Comparison of ENCODE assay signal across 1 cellular context in genomic region chr6:43265564-43265963, GRCh38.
TF ChIP-seq lines count a peak whose summit lies in the region.

No MANE protein-coding gene starts in this region.

TF ChIP-seq in HepG2, 621 proteins besides CTCF, POLR2A, EP300 and RAD21 (continued from another document and continues in another):
- TF ChIP-seq ZNF609 (CRISPR knock-in tag; IDR thresholded peaks at IDR 0.05; ENCODE audit: borderline replicate concordance) (peak; percentile 48; the same call in 1 of the 2 replicates), ZSCAN12 (CRISPR knock-in tag; IDR thresholded peaks at IDR 0.05) (no peak), ZNF232 (CRISPR knock-in tag; IDR thresholded peaks at IDR 0.05; ENCODE audit: borderline replicate concordance) (no peak), TERF1 (CRISPR knock-in tag; IDR thresholded peaks at IDR 0.05) (no peak), CBFB (CRISPR knock-in tag; IDR thresholded peaks at IDR 0.05) (no peak), ZNF597 (CRISPR knock-in tag; IDR thresholded peaks at IDR 0.05) (no peak), ZNF430 (CRISPR knock-in tag; IDR thresholded peaks at IDR 0.05) (no peak), SMAD3 (CRISPR knock-in tag; IDR thresholded peaks at IDR 0.05) (peak; percentile 64; the same call in 1 of the 2 replicates), ZBTB34 (CRISPR knock-in tag; IDR thresholded peaks at IDR 0.05) (no peak), CAMTA2 (CRISPR knock-in tag; IDR thresholded peaks at IDR 0.05; ENCODE audit: borderline replicate concordance) (no peak), ZNF367 (CRISPR knock-in tag; IDR thresholded peaks at IDR 0.05; ENCODE audit: borderline replicate concordance) (no peak), JUNB (CRISPR knock-in tag; IDR thresholded peaks at IDR 0.05; ENCODE audit: borderline replicate concordance) (no peak), IRF9 (CRISPR knock-in tag; IDR thresholded peaks at IDR 0.05; ENCODE audit: borderline replicate concordance) (no peak), ZNF660 (CRISPR knock-in tag; IDR thresholded peaks at IDR 0.05; ENCODE audit: borderline replicate concordance, low read depth) (no peak), PITX1 (CRISPR knock-in tag; IDR thresholded peaks at IDR 0.05) (no peak), ZNF652 (CRISPR knock-in tag; IDR thresholded peaks at IDR 0.05; ENCODE audit: borderline replicate concordance, low read depth) (no peak), MTA1 (CRISPR knock-in tag; IDR thresholded peaks at IDR 0.05; ENCODE audit: borderline replicate concordance) (no peak), SNAPC2 (CRISPR knock-in tag; IDR thresholded peaks at IDR 0.05) (no peak), EED (CRISPR knock-in tag; IDR thresholded peaks at IDR 0.05) (no peak), HMGXB4 (CRISPR knock-in tag; IDR thresholded peaks at IDR 0.05; ENCODE audit: borderline replicate concordance in 1 of 2, low read depth in 1 of 2) (0 out of 4 replicates have a peak, but pooled peaks of 1 of the 2 experiments have one; percentile 0), ATF7-NPFF (CRISPR knock-in tag; IDR thresholded peaks at IDR 0.05; ENCODE audit: low read depth) (no peak), ZZZ3 (CRISPR knock-in tag; IDR thresholded peaks at IDR 0.05; ENCODE audit: borderline replicate concordance) (no peak), ZNF205 (CRISPR knock-in tag; IDR thresholded peaks at IDR 0.05) (no peak), ZNF841 (CRISPR knock-in tag; IDR thresholded peaks at IDR 0.05; ENCODE audit: borderline replicate concordance) (no peak), NFYC (CRISPR knock-in tag; IDR thresholded peaks at IDR 0.05) (no peak), ZNF484 (CRISPR knock-in tag; IDR thresholded peaks at IDR 0.05; ENCODE audit: borderline replicate concordance, low read depth) (no peak), MTERF4 (CRISPR knock-in tag; IDR thresholded peaks at IDR 0.05) (no peak), IRX3 (CRISPR knock-in tag; IDR thresholded peaks at IDR 0.05; ENCODE audit: borderline replicate concordance, low read depth) (no peak), ZBTB37 (CRISPR knock-in tag; IDR thresholded peaks at IDR 0.05) (no peak), ZNF142 (CRISPR knock-in tag; IDR thresholded peaks at IDR 0.05) (no peak), ZNF496 (CRISPR knock-in tag; IDR thresholded peaks at IDR 0.05; ENCODE audit: insufficient replicate concordance) (no peak), ESRRA (CRISPR knock-in tag; IDR thresholded peaks at IDR 0.05; ENCODE audit: low read depth) (0 out of 2 replicates have a peak, but pooled peaks have one; percentile 30), THRA (CRISPR knock-in tag; IDR thresholded peaks at IDR 0.05; ENCODE audit: borderline replicate concordance) (no peak), CCAR2 (optimal IDR thresholded peaks at IDR 0.05; ENCODE audit: low read depth, low read length) (no peak), ZNF558 (CRISPR knock-in tag; IDR thresholded peaks at IDR 0.05; ENCODE audit: borderline replicate concordance) (no peak)
